In genomic region chr1:235997916-235998315, GRCh38 we compare ENCODE assay signal across 22 cellular contexts.
DNase-seq lines count a peak whose midpoint lies in the region; ATAC-seq lines count a peak whose summit lies in the region.
"Had no signal": no experiment of that assay in that cellular context is flagged by ENCODE, and none has a peak within 500 bp of the region (broad histone marks: within the 10 kb centered on the region; RNA-seq: fewer than 3 reads in every experiment).

No MANE protein-coding gene starts in this region.

- no peaks in the 10 kb centered on the region for H3K27me3 Mint-ChIP-seq in activated T-helper 17 cell treated with anti-CD3 and anti-CD28 coated beads, Interleukin-2, amount 50 U/mL, for 72 hours
- H3K27me3 Mint-ChIP-seq: naive thymus-derived CD8-positive, alpha-beta T cell had no signal

- no peak overlapping the region for H2AK5ac ChIP-seq in neuronal stem cell (ENCODE audit: low read depth, low read length)

- no peak overlapping the region for H2BK5ac ChIP-seq in neuronal stem cell (ENCODE audit: low read length)

- no peak overlapping the region for H3K9ac ChIP-seq in neuronal stem cell (ENCODE audit: low read depth, low read length, poor library complexity)

- no peak overlapping the region for H2BK15ac ChIP-seq in neuronal stem cell (ENCODE audit: low read length)

- no peaks in the 10 kb centered on the region for H3K4me1 ChIP-seq in neuronal stem cell (ENCODE audit: control insufficient read depth in 2 of 2, insufficient read depth in 1 of 2, low read depth in 1 of 2, low read length in 2 of 2)
- H3K4me1 ChIP-seq: breast epithelium, pancreas, SJCRH30, tibial artery had no signal

- ATAC-seq in activated naive CD4-positive, alpha-beta T cell treated with anti-CD3 and anti-CD28 coated beads, Interleukin-2, amount 50 U/mL, for 72 hours = no peak
- ATAC-seq in activated T-helper 17 cell treated with anti-CD3 and anti-CD28 coated beads, Interleukin-2, amount 50 U/mL, for 72 hours (replicated peaks) = no peak
- no peak for ATAC-seq in HG02642 (IDR thresholded peaks at IDR 0.05; ENCODE audit: poor library complexity, unreplicated experiment)
- ATAC-seq: gastrocnemius medialis; naive thymus-derived CD8-positive, alpha-beta T cell; pancreas; sciatic nerve; WTC11 had no signal

- peak overlapping the region; percentile 72 for H3K4me3 Mint-ChIP-seq in activated T-helper 17 cell treated with anti-CD3 and anti-CD28 coated beads, Interleukin-2, amount 50 U/mL, for 72 hours
- H3K4me3 Mint-ChIP-seq: memory B cell; naive thymus-derived CD8-positive, alpha-beta T cell; WTC11 had no signal

- peaks cover 21% of the 10 kb centered on the region for H3K4me1 Mint-ChIP-seq in activated T-helper 17 cell treated with anti-CD3 and anti-CD28 coated beads, Interleukin-2, amount 50 U/mL, for 72 hours

- no peak overlapping the region for H2BK120ac ChIP-seq in neuronal stem cell (ENCODE audit: low read depth, low read length)

- H3K27ac Mint-ChIP-seq in activated naive CD4-positive, alpha-beta T cell treated with anti-CD3 and anti-CD28 coated beads, Interleukin-2, amount 50 U/mL, for 72 hours = peak overlapping the region; percentile 85 to 86
- H3K27ac Mint-ChIP-seq in activated T-helper 17 cell treated with anti-CD3 and anti-CD28 coated beads, Interleukin-2, amount 50 U/mL, for 72 hours = peak overlapping the region; percentile 94
- H3K27ac Mint-ChIP-seq: memory B cell, WTC11 had no signal

- no peak overlapping the region for H4K8ac ChIP-seq in neuronal stem cell (ENCODE audit: low read depth, low read length)

- H3K9me3 ChIP-seq in neuronal stem cell (replicated peaks in 1 of 2; ENCODE audit: control insufficient read depth in 2 of 2, insufficient read depth in 1 of 2, low read depth in 1 of 2, low read length in 2 of 2) = peaks cover 0 to 2% of the 10 kb centered on the region in 2 donors
- H3K9me3 ChIP-seq: breast epithelium, gastrocnemius medialis, pancreas, SJCRH30, tibial artery had no signal

- H2BK12ac ChIP-seq in neuronal stem cell (ENCODE audit: low read length) = no peak overlapping the region

- no peak overlapping the region for H4K91ac ChIP-seq in neuronal stem cell (ENCODE audit: low read depth, low read length, poor library complexity)

- no peak overlapping the region for H2AFZ ChIP-seq in neuronal stem cell (ENCODE audit: low read length)

- peaks cover 10 to 11% of the 10 kb centered on the region in 2 donors for H3K36me3 ChIP-seq in neuronal stem cell (replicated peaks in 1 of 2; ENCODE audit: control insufficient read depth in 2 of 2, insufficient read depth in 2 of 2, low read length in 2 of 2)
- H3K36me3 ChIP-seq: breast epithelium, pancreas, SJCRH30 had no signal

- H3K4me2 ChIP-seq in neuronal stem cell (ENCODE audit: insufficient read depth, low read length, poor library complexity, severe bottlenecking) = no peak overlapping the region

- no peak overlapping the region for H3K4me3 ChIP-seq in neuronal stem cell (ENCODE audit: low read length in 2 of 2)
- H3K4me3 ChIP-seq: breast epithelium, gastrocnemius medialis, pancreas, SJCRH30, tibial artery had no signal

- H3K27ac ChIP-seq in neuronal stem cell (replicated peaks; ENCODE audit: low read length) = no peak overlapping the region
- H3K27ac ChIP-seq: gastrocnemius medialis, pancreas, SJCRH30, tibial artery had no signal

- DNase-seq in activated naive CD4-positive, alpha-beta T cell treated with anti-CD3 and anti-CD28 coated beads, Interleukin-2, amount 50 U/mL, for 72 hours (ENCODE audit: low spot score in 2 of 2) = no peak
- DNase-seq in activated naive CD4-positive, alpha-beta T cell (lab: John Stamatoyannopoulos, UW) = no peak
- DNase-seq in NCI-H69 (lab: John Stamatoyannopoulos, UW) (peak; percentile 66), neuronal stem cell (ENCODE audit: low spot score) (no peak), NCI-H446 treated with DMSO at 0.1 percent for 48 hours (lab: John Stamatoyannopoulos, UW) (no peak)
- DNase-seq: activated naive CD4-positive, alpha-beta T cell treated with Interleukin-2 at 50 U/mL for 16 hours; gastrocnemius medialis; KG1; kidney glomerular epithelial cell; naive thymus-derived CD8-positive, alpha-beta T cell; NCI-H187 treated with DMSO at 0.1 percent for 48 hours; NCI-H748 treated with DMSO at 0.1 percent for 48 hours; pancreas; SJCRH30; stimulated activated naive CD4-positive, alpha-beta T cell; tibial artery had no signal

- no peak overlapping the region for H3K4ac ChIP-seq in neuronal stem cell (ENCODE audit: low read length)

- H3K79me1 ChIP-seq in neuronal stem cell (ENCODE audit: low read depth, low read length) = peaks cover 2% of the 10 kb centered on the region

- H3K14ac ChIP-seq in neuronal stem cell (ENCODE audit: low read length) = peak overlapping the region; percentile 50

- H3K27me3 ChIP-seq in neuronal stem cell (ENCODE audit: control insufficient read depth in 3 of 3, insufficient read depth in 3 of 3, low read depth in 1 of 3, low read length in 3 of 3) = no peaks in the 10 kb centered on the region
- H3K27me3 ChIP-seq: breast epithelium, gastrocnemius medialis, pancreas, SJCRH30, tibial artery had no signal

- no peak overlapping the region for H3K23ac ChIP-seq in neuronal stem cell (ENCODE audit: low read depth, low read length, poor library complexity)

- no peak overlapping the region for H3K18ac ChIP-seq in neuronal stem cell (ENCODE audit: low read length)

- no CpG with 5 or more reads among the region's 5 CpGs for WGBS in neuronal stem cell (ENCODE audit: extremely low coverage in 2 of 2, insufficient read length in 2 of 2, insufficient replicate concordance in 1 of 2), 2 donors

- H3K36me3 Mint-ChIP-seq in activated naive CD4-positive, alpha-beta T cell treated with anti-CD3 and anti-CD28 coated beads, Interleukin-2, amount 50 U/mL, for 72 hours = peaks cover 0 to 4% of the 10 kb centered on the region in 2 donors
- peaks cover 6% of the 10 kb centered on the region for H3K36me3 Mint-ChIP-seq in activated T-helper 17 cell treated with anti-CD3 and anti-CD28 coated beads, Interleukin-2, amount 50 U/mL, for 72 hours (ENCODE audit: low read depth)
- H3K36me3 Mint-ChIP-seq: memory B cell had no signal

- H3K9me3 Mint-ChIP-seq in activated naive CD4-positive, alpha-beta T cell treated with anti-CD3 and anti-CD28 coated beads, Interleukin-2, amount 50 U/mL, for 72 hours = peaks cover 0 to 3% of the 10 kb centered on the region in 2 donors
- no peaks in the 10 kb centered on the region for H3K9me3 Mint-ChIP-seq in activated T-helper 17 cell treated with anti-CD3 and anti-CD28 coated beads, Interleukin-2, amount 50 U/mL, for 72 hours
- H3K9me3 Mint-ChIP-seq: memory B cell; naive thymus-derived CD8-positive, alpha-beta T cell; WTC11 had no signal
